12 cellular contexts compared by ENCODE assay signal in genomic region chr6:38933426-38933825, GRCh38.
DNase-seq lines count a peak whose midpoint lies in the region; ATAC-seq and TF ChIP-seq lines count a peak whose summit lies in the region.
"Had no signal": no experiment of that assay in that cellular context is flagged by ENCODE, and none has a peak within 500 bp of the region (broad histone marks: within the 10 kb centered on the region; RNA-seq: fewer than 3 reads in every experiment).

No MANE protein-coding gene starts in this region.

- no peaks in the 10 kb centered on the region; the same call in 1 of the 2 replicates for H3K27me3 ChIP-seq in SK-N-SH (ENCODE audit: insufficient read depth)
- peaks cover 3% of the 10 kb centered on the region for H3K27me3 ChIP-seq in CD8-positive, alpha-beta memory T cell (ENCODE audit: insufficient read depth, low read length, poor library complexity, severe bottlenecking)
- H3K27me3 ChIP-seq: thyroid gland had no signal

- H3K79me2 ChIP-seq in SK-N-SH (ENCODE audit: insufficient read depth): no peaks in the 10 kb centered on the region

- no peak overlapping the region for H3K27ac Mint-ChIP-seq in Calu3 (ENCODE audit: unreplicated experiment)
- no peak overlapping the region for H3K27ac Mint-ChIP-seq in glutamatergic neuron (ENCODE audit: unreplicated experiment)
- no peak overlapping the region for H3K27ac Mint-ChIP-seq in CD8-positive, alpha-beta memory T cell

- no peak overlapping the region for H3K9ac ChIP-seq in SK-N-SH

- no peaks in the 10 kb centered on the region for H3K9me3 ChIP-seq in SK-N-SH
- no peaks in the 10 kb centered on the region for H3K9me3 ChIP-seq in CD8-positive, alpha-beta memory T cell (ENCODE audit: low read length)
- H3K9me3 ChIP-seq: neutrophil, thyroid gland had no signal

- TF ChIP-seq EP300 in Ishikawa (IDR thresholded peaks at IDR 0.05; ENCODE audit: borderline replicate concordance) (no peak), SK-N-SH (IDR thresholded peaks at IDR 0.05; ENCODE audit: borderline replicate concordance in 1 of 2, low read depth in 1 of 2, low read length in 1 of 2) (no peak)

- no peak overlapping the region for H3K4me3 ChIP-seq in SK-N-SH (ENCODE audit: low read depth in 2 of 2, low read length in 1 of 2)
- no peak overlapping the region for H3K4me3 ChIP-seq in CD8-positive, alpha-beta memory T cell (ENCODE audit: low read length)
- H3K4me3 ChIP-seq: thyroid gland had no signal

- H4K20me1 ChIP-seq in SK-N-SH (ENCODE audit: insufficient read depth): no peaks in the 10 kb centered on the region

- ATAC-seq in HG02759 (IDR thresholded peaks at IDR 0.05; ENCODE audit: unreplicated experiment): no peak

- TF ChIP-seq RAD21 in Ishikawa (IDR thresholded peaks at IDR 0.05; ENCODE audit: low read depth): peak; percentile 60
- TF ChIP-seq RAD21 in SK-N-SH (IDR thresholded peaks at IDR 0.05; ENCODE audit: low read length): peak; percentile 63

- H3K27me3 Mint-ChIP-seq in Calu3 (ENCODE audit: unreplicated experiment): peaks cover 22% of the 10 kb centered on the region
- peaks cover 1% of the 10 kb centered on the region for H3K27me3 Mint-ChIP-seq in glutamatergic neuron (ENCODE audit: unreplicated experiment)
- H3K27me3 Mint-ChIP-seq in CD8-positive, alpha-beta memory T cell: peaks cover 7 to 12% of the 10 kb centered on the region in 2 donors

- no peak overlapping the region for H3K27ac ChIP-seq in SK-N-SH (ENCODE audit: low read depth in 2 of 2, low read length in 1 of 2)
- no peak overlapping the region for H3K27ac ChIP-seq in CD8-positive, alpha-beta memory T cell (ENCODE audit: low read depth, low read length)
- H3K27ac ChIP-seq: neutrophil, thyroid gland had no signal

- BruUV-seq in Calu3 (replicated peaks; lab: Mats Ljungman, UMichigan): no TSS peak

- CTCF ChIA-PET in Calu3 (lab: Charles Lee) (interaction anchor here (0.6 to 1.0 kb wide), 7 partner anchors 24 to 235 kb away, joined by 3 to 16 read pairs (median 3); no protein-coding TSS in a partner anchor), SK-N-SH (lab: Yijun Ruan, JAX) (interaction anchor here (0.7 to 2.9 kb wide), 11 partner anchors 8 to 368 kb away, joined by 3 to 29 read pairs (median 3); no protein-coding TSS in a partner anchor)
- CTCF ChIA-PET in CD8-positive, alpha-beta memory T cell (lab: Charles Lee): interaction anchor here (2.9 kb wide), 1 partner anchor 61 kb away, joined by 13 read pairs; no protein-coding TSS in a partner anchor

- no peaks in the 10 kb centered on the region for H3K36me3 ChIP-seq in SK-N-SH (replicated peaks in 1 of 2; ENCODE audit: control insufficient read depth in 1 of 2, insufficient read depth in 2 of 2, low read length in 1 of 2)
- no peaks in the 10 kb centered on the region for H3K36me3 ChIP-seq in CD8-positive, alpha-beta memory T cell (ENCODE audit: insufficient read depth, low read length)
- H3K36me3 ChIP-seq: neutrophil, thyroid gland had no signal

- intact Hi-C loops in Calu3 (cut with micrococcal nuclease; ENCODE audit: unreplicated experiment): loop anchor here (1.0 to 5.0 kb wide), 2 partner anchors 61 to 126 kb away; no protein-coding TSS in a partner anchor

- peaks cover 0 to 5% of the 10 kb centered on the region in 2 experiments; a peak in 2 of 4 replicates for H3K4me1 ChIP-seq in SK-N-SH (ENCODE audit: control insufficient read depth in 1 of 2, insufficient read depth in 2 of 2, low read depth in 1 of 2, low read length in 1 of 2)
- H3K4me1 ChIP-seq in CD8-positive, alpha-beta memory T cell (ENCODE audit: insufficient read depth, low read length): no peaks in the 10 kb centered on the region
- H3K4me1 ChIP-seq: thyroid gland had no signal

- H3K9me2 ChIP-seq in SK-N-SH: no peaks in the 10 kb centered on the region

- H3F3A ChIP-seq in SK-N-SH (replicated peaks; ENCODE audit: insufficient read depth): no peaks in the 10 kb centered on the region

- 59% methylated on average over 3 of the region's 3 CpGs for WGBS in SK-N-SH (ENCODE audit: low lambda C conversion rate)

- TF ChIP-seq CTCF in Calu3 (IDR thresholded peaks at IDR 0.05; ENCODE audit: unreplicated experiment) (peak; percentile 35), SK-N-SH (IDR thresholded peaks at IDR 0.05) (peak; percentile 47), glutamatergic neuron (IDR thresholded peaks at IDR 0.05; ENCODE audit: partially characterized antibody, unreplicated experiment) (no peak)

- H3K4me3 Mint-ChIP-seq in Calu3 (ENCODE audit: low read depth, unreplicated experiment): no peak overlapping the region
- no peak overlapping the region for H3K4me3 Mint-ChIP-seq in glutamatergic neuron (ENCODE audit: unreplicated experiment)
- H3K4me3 Mint-ChIP-seq in CD8-positive, alpha-beta memory T cell: no peak overlapping the region

- no peaks in the 10 kb centered on the region for H3K4me1 Mint-ChIP-seq in Calu3 (ENCODE audit: low read depth, unreplicated experiment)
- no peaks in the 10 kb centered on the region for H3K4me1 Mint-ChIP-seq in glutamatergic neuron (ENCODE audit: low read depth, unreplicated experiment)
- H3K4me1 Mint-ChIP-seq in CD8-positive, alpha-beta memory T cell: no peaks in the 10 kb centered on the region

- H3K4me2 ChIP-seq in SK-N-SH: no peak overlapping the region

- POLR2A ChIA-PET in SK-N-SH (lab: Yijun Ruan, JAX): no interaction called here
- POLR2A ChIA-PET in CD8-positive, alpha-beta memory T cell (lab: Charles Lee): no interaction called here

- H3K36me3 Mint-ChIP-seq in Calu3 (ENCODE audit: insufficient read depth, unreplicated experiment) (no peaks in the 10 kb centered on the region), glutamatergic neuron (ENCODE audit: unreplicated experiment) (no peaks in the 10 kb centered on the region)
- no peaks in the 10 kb centered on the region for H3K36me3 Mint-ChIP-seq in CD8-positive, alpha-beta memory T cell

- DNase-seq in Calu3 (peak; percentile 54), SK-N-SH (peak; percentile 27), iris pigment epithelial cell (ENCODE audit: low read depth) (peak; percentile 31), glutamatergic neuron (no peak)
- no peak for DNase-seq in central memory CD4-positive, alpha-beta T cell
- DNase-seq in CD8-positive, alpha-beta memory T cell: no peak
- DNase-seq: cerebellar nuclear complex, NCI-H774, thyroid gland had no signal

- no peaks in the 10 kb centered on the region for H3K9me3 Mint-ChIP-seq in Calu3 (ENCODE audit: low read depth, unreplicated experiment)
- H3K9me3 Mint-ChIP-seq in glutamatergic neuron (ENCODE audit: unreplicated experiment): no peaks in the 10 kb centered on the region
- no peaks in the 10 kb centered on the region for H3K9me3 Mint-ChIP-seq in CD8-positive, alpha-beta memory T cell

- H2AFZ ChIP-seq in SK-N-SH (ENCODE audit: low read depth): no peak overlapping the region

TF ChIP-seq in Ishikawa, 13 proteins besides CTCF, POLR2A, EP300 and RAD21 (continues in another document):
- TF ChIP-seq FOXM1 (IDR thresholded peaks at IDR 0.05; ENCODE audit: borderline replicate concordance, low read depth): no peak
- TF ChIP-seq NFIC (IDR thresholded peaks at IDR 0.05): no peak
- TF ChIP-seq USF1 (IDR thresholded peaks at IDR 0.05): no peak
- TF ChIP-seq CREB1 (IDR thresholded peaks at IDR 0.05; ENCODE audit: low read depth): no peak
- TF ChIP-seq, protein P1, sequence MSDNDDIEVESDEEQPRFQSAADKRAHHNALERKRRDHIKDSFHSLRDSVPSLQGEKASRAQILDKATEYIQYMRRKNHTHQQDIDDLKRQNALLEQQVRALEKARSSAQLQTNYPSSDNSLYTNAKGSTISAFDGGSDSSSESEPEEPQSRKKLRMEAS (IDR thresholded peaks at IDR 0.05): no peak
- TF ChIP-seq TEAD4 (IDR thresholded peaks at IDR 0.05): no peak
- no peak for TF ChIP-seq TCF12 (IDR thresholded peaks at IDR 0.05; ENCODE audit: low read depth)
- TF ChIP-seq EGR1 (IDR thresholded peaks at IDR 0.05): no peak
- no peak for TF ChIP-seq ZBTB7A (IDR thresholded peaks at IDR 0.05; ENCODE audit: low read depth)

TF ChIP-seq in SK-N-SH, 30 proteins besides CTCF, POLR2A, EP300 and RAD21:
- TF ChIP-seq NRF1 (IDR thresholded peaks at IDR 0.05; ENCODE audit: low read depth, low read length) (no peak), SMC3 (IDR thresholded peaks at IDR 0.05; ENCODE audit: low read depth, low read length) (peak; percentile 27; the same call in 1 of the 2 replicates)

Comparison
In these comparisons a context has a peak if more than half of its experiments do, and no peak if none do; other contexts are left out.
1. DNase-seq: peak in Calu3 (single experiment), SK-N-SH (single experiment) and iris pigment epithelial cell (single experiment); none in glutamatergic neuron (single experiment), central memory CD4-positive, alpha-beta T cell (single experiment) and CD8-positive, alpha-beta memory T cell (0 of 5).